Comparison of ENCODE assay signal across 1 cellular context in the genomic region with DNA sequence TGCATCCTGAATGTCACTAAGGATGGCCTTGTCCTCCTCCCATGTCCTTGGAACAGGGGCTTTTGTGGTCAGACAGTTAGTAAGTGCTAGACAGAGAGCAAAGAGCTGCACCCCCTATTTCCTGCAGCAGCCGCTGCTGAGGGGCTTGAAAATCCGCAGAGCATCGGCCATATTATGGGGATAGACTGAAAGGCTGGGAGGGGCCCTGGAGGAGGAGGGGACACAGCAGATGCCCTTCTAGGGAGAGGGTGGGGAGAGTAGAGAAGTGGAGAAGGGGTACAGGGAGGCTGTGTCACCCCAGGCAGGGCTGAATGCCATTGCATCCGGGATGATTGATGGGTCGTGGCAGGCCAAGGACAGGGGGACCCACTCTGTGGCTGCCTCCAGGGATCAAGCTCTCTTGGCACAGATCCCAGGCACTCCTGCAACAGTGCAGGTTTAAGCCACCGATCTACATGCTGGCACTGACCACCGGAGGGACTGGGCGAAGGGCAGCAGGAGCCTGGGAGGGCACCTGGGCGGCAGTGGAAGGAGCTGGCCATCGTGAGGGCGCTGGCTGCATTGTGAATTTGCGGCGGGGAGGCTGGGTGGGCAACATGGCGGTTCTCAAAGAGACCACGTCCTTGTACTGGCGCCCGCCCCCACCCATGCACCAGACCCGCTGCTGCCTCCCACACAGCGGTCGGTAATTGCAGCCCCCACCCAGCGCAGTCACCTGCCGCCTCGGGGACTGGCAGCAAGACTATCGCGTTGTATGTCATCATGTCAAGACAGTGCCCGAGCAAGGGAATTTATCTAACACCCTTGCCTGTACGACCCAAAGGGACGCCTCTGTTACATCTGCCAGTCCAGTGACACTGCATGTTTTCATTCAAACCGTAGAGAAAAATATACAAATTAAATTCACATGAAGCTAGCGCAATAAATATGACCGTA.
TF ChIP-seq lines count a peak whose summit lies in the region.

No MANE protein-coding gene starts in this region.

TF ChIP-seq in IMR-90, 13 proteins besides CTCF, POLR2A, EP300 and RAD21:
- TF ChIP-seq BHLHE40 (IDR thresholded peaks at IDR 0.05; ENCODE audit: low read depth, low read length): 0 out of 2 replicates have a peak, but pooled peaks have one; percentile 20
